Comparison of ENCODE assay signal across 1 cellular context in the genomic region with DNA sequence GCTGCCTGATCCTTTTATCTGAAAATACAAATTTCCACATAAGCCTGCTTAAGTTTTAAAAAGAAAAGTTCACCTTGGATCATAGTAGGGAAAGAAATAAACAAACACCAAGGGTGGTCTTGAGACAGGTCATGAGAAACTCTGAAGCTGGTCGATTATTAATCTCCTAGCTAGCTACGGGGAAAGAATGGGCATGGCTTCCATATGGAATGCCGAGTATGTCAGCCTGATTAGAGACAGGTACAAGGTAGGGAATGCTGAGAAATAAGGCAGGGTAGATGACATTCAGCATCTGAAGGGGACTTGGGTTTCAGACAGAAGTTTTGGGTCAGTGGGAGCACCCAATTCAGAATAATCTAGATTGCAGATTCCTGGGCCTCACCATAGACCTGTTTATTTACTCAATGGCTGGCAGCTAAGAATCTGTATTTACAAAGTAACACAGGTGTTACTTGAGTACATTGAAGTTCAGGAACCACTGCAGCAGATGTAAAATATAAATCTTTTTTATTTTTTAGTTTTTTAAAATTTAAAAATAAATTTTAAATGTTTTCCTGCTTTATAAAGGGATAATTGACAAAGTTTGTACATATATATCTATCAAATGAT.
TF ChIP-seq lines count a peak whose summit lies in the region.

No MANE protein-coding gene starts in this region.

TF ChIP-seq in H1, 55 proteins besides CTCF, POLR2A, EP300 and RAD21:
- TF ChIP-seq YY1 (IDR thresholded peaks at IDR 0.05; ENCODE audit: low read depth, low read length) (0 out of 2 replicates have a peak, but pooled peaks have one; percentile 31), TEAD4 (IDR thresholded peaks at IDR 0.05; ENCODE audit: low read depth, low read length) (peak; percentile 93)
- TF ChIP-seq, protein P1, sequence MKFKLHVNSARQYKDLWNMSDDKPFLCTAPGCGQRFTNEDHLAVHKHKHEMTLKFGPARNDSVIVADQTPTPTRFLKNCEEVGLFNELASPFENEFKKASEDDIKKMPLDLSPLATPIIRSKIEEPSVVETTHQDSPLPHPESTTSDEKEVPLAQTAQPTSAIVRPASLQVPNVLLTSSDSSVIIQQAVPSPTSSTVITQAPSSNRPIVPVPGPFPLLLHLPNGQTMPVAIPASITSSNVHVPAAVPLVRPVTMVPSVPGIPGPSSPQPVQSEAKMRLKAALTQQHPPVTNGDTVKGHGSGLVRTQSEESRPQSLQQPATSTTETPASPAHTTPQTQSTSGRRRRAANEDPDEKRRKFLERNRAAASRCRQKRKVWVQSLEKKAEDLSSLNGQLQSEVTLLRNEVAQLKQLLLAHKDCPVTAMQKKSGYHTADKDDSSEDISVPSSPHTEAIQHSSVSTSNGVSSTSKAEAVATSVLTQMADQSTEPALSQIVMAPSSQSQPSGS (IDR thresholded peaks at IDR 0.05; ENCODE audit: low read length), result no peak
